ENCODE assay signal across 18 cellular contexts in the genomic region with DNA sequence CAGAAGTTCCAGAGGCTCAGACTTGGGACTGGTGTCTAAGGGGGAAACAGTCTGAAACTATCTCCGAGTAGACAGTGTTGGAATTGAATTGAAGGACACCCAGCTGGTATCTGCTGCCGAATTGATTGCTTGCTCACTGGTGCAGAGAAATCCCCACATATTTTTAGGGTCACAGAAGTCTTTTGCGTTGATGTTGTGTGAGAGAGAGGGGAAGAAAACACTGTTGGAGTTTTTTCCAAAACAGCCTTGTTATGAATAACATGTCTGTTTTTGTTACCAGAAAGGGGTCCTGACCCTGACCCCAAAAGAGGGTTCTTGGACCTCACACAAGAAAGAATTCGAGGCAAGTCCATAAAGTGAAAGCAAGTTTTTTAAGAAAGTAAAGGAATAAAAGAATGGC.
A peak's percentile ranks its signal among the peaks of the same experiment; 100 is the strongest.
DNase-seq lines count a peak whose midpoint lies in the region; TF ChIP-seq lines count a peak whose summit lies in the region.
"Had no signal": no experiment of that assay in that cellular context is flagged by ENCODE, and none has a peak within 500 bp of the region (broad histone marks: within the 10 kb centered on the region; RNA-seq: fewer than 3 reads in every experiment).

No MANE protein-coding gene starts in this region.

- intact Hi-C loops in esophagus squamous epithelium (cut with DNase I): no loop called here
- intact Hi-C loops in thyroid gland (cut with DNase I): no loop called here

- H4K20me1 ChIP-seq in neural progenitor cell (ENCODE audit: low read depth): no peaks in the 10 kb centered on the region

- peaks cover 4% of the 10 kb centered on the region for H3K9me3 Mint-ChIP-seq in neural progenitor cell
- H3K9me3 Mint-ChIP-seq: CD4-positive, alpha-beta memory T cell; dendritic cell treated with granulocyte-macrophage colony-stimulating factor and Interleukin-4, amounts not matched to agents 40 ng/mL and 50 ng/mL, for 4 days; T-cell had no signal

- no peak overlapping the region for H2AFZ ChIP-seq in neural progenitor cell (replicated peaks)

- peak overlapping the region; percentile 26 for H3K27ac Mint-ChIP-seq in neural progenitor cell
- H3K27ac Mint-ChIP-seq: dendritic cell treated with granulocyte-macrophage colony-stimulating factor and Interleukin-4, amounts not matched to agents 40 ng/mL and 50 ng/mL, for 4 days; T-cell had no signal

- H3K36me3 ChIP-seq in Peyer's patch (no peaks in the 10 kb centered on the region), esophagus squamous epithelium (no peaks in the 10 kb centered on the region), neural progenitor cell (no peaks in the 10 kb centered on the region), thyroid gland (no peaks in the 10 kb centered on the region)
- H3K36me3 ChIP-seq: suprapubic skin had no signal

- TF ChIP-seq CTCF in Peyer's patch (IDR thresholded peaks at IDR 0.05) (no peak), esophagus squamous epithelium (IDR thresholded peaks at IDR 0.05) (no peak), neural progenitor cell (IDR thresholded peaks at IDR 0.05) (no peak), thyroid gland (IDR thresholded peaks at IDR 0.05) (no peak)

- H3K27me3 Mint-ChIP-seq in neural progenitor cell (ENCODE audit: insufficient read depth, low read depth): peaks cover 9% of the 10 kb centered on the region
- H3K27me3 Mint-ChIP-seq: CD4-positive, alpha-beta memory T cell; dendritic cell treated with granulocyte-macrophage colony-stimulating factor and Interleukin-4, amounts not matched to agents 40 ng/mL and 50 ng/mL, for 4 days; T-cell had no signal

- peak overlapping the region in 3 of 4 donors; percentile 42 to 54 (median 53) for H3K27ac ChIP-seq in Peyer's patch
- H3K27ac ChIP-seq in esophagus squamous epithelium: peak overlapping the region in 3 of 4 donors; percentile 21 to 62 (median 62)
- H3K27ac ChIP-seq in neural progenitor cell: no peak overlapping the region
- peak overlapping the region; percentile 0 to 63 (median 10) for H3K27ac ChIP-seq in thyroid gland
- H3K27ac ChIP-seq: suprapubic skin had no signal

- H3K4me1 ChIP-seq in Peyer's patch (peaks cover 0 to 7% (median 3%) of the 10 kb centered on the region in 4 donors), esophagus squamous epithelium (peaks cover 0 to 40% (median 6%) of the 10 kb centered on the region in 3 donors), neural progenitor cell (no peaks in the 10 kb centered on the region), thyroid gland (peaks cover 46 to 71% of the 10 kb centered on the region in 2 donors)

- H3K36me3 Mint-ChIP-seq in neural progenitor cell: no peaks in the 10 kb centered on the region
- H3K36me3 Mint-ChIP-seq: CD4-positive, alpha-beta memory T cell; T-cell had no signal

- 73 to 76% methylated on average over 4 of the region's 4 CpGs for WGBS in esophagus squamous epithelium, 2 donors
- 64 to 83% methylated on average over 4 of the region's 4 CpGs for WGBS in thyroid gland, 2 donors

- H3K79me2 ChIP-seq in neural progenitor cell (ENCODE audit: low read depth): no peaks in the 10 kb centered on the region

- TF ChIP-seq POLR2A in Peyer's patch (IDR thresholded peaks at IDR 0.05): no peak
- no peak for TF ChIP-seq POLR2A in esophagus squamous epithelium (IDR thresholded peaks at IDR 0.05)
- no peak for TF ChIP-seq POLR2A in thyroid gland (IDR thresholded peaks at IDR 0.05)

- peaks cover 32% of the 10 kb centered on the region for H3K4me1 Mint-ChIP-seq in neural progenitor cell

- no peaks in the 10 kb centered on the region for H3K27me3 ChIP-seq in Peyer's patch
- no peaks in the 10 kb centered on the region for H3K27me3 ChIP-seq in esophagus squamous epithelium
- H3K27me3 ChIP-seq in neural progenitor cell: no peaks in the 10 kb centered on the region
- H3K27me3 ChIP-seq in thyroid gland: no peaks in the 10 kb centered on the region
- H3K27me3 ChIP-seq: suprapubic skin had no signal

- H3K9me3 ChIP-seq in Peyer's patch: no peaks in the 10 kb centered on the region
- H3K9me3 ChIP-seq in esophagus squamous epithelium: no peaks in the 10 kb centered on the region
- no peaks in the 10 kb centered on the region for H3K9me3 ChIP-seq in neural progenitor cell (ENCODE audit: low read depth)
- H3K9me3 ChIP-seq in thyroid gland: no peaks in the 10 kb centered on the region
- H3K9me3 ChIP-seq: mucosa of descending colon, suprapubic skin had no signal

- H3K4me3 Mint-ChIP-seq in neural progenitor cell: no peak overlapping the region
- H3K4me3 Mint-ChIP-seq: CD4-positive, alpha-beta memory T cell; dendritic cell treated with granulocyte-macrophage colony-stimulating factor and Interleukin-4, amounts not matched to agents 40 ng/mL and 50 ng/mL, for 4 days; T-cell had no signal

- H3F3A ChIP-seq in neural progenitor cell (ENCODE audit: low read depth): no peaks in the 10 kb centered on the region

- no peak overlapping the region for H3K4me2 ChIP-seq in neural progenitor cell

- no peak overlapping the region for H3K9ac ChIP-seq in neural progenitor cell

- H3K4me3 ChIP-seq in Peyer's patch (no peak overlapping the region), esophagus squamous epithelium (no peak overlapping the region), neural progenitor cell (no peak overlapping the region), thyroid gland (replicated peaks in 1 of 3) (no peak overlapping the region)
- H3K4me3 ChIP-seq: mucosa of descending colon, suprapubic skin had no signal

- DNase-seq in Peyer's patch: no peak
- DNase-seq in esophagus squamous epithelium (lab: John Stamatoyannopoulos, UW): no peak
- DNase-seq in neural progenitor cell (ENCODE audit: low spot score): no peak
- DNase-seq in thyroid gland: no peak
- no peak for DNase-seq in NCI-H2196 treated with DMSO at 0.1 percent for 48 hours (lab: John Stamatoyannopoulos, UW; ENCODE audit: unreplicated experiment)
- DNase-seq in NCI-H82 treated with DMSO at 0.1 percent for 48 hours (lab: John Stamatoyannopoulos, UW; ENCODE audit: unreplicated experiment): no peak
- no peak for DNase-seq in NCI-H1092 (lab: John Stamatoyannopoulos, UW)
- DNase-seq: activated CD4-positive, alpha-beta T cell treated with anti-CD3 and anti-CD28 coated beads for 48 hours; CD4-positive, alpha-beta memory T cell; DMS53; kidney glomerular epithelial cell; mucosa of descending colon; NCI-H1694; NCI-H774; SHP77 treated with DMSO at 0.1 percent for 48 hours; T-cell had no signal
